In the genomic region with DNA sequence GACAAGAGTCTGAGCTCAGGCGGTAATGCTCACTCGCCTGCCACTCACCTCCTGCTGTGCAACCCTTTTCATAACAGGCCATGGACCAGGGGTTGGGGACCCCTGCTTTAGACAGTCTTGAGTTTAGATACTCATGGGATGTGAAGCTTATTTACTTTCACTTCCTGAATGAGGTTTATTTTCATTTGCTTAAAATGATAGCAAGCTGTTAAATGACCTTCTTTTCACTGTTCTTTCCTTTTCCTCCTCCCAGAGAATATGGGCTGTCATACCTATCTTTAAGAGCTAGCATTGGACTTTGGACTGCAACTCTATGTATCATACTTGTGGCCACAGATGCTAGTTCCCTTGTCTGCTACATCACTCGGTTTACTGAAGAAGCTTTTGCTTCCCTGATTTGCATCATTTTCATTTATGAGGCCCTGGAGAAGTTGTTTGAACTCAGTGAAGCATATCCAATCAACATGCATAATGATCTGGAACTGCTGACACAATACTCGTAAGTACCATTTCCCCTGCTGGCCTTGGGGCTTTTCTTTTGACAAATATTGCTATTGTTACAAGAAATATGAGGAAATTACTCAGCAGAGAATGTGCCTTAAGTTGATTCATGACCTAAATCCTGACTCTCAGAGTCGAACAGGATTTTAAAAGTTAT, we compare ENCODE assay signal across 9 cellular contexts.
DNase-seq lines count a peak whose midpoint lies in the region; ATAC-seq and TF ChIP-seq lines count a peak whose summit lies in the region.
"Had no signal": no experiment of that assay in that cellular context is flagged by ENCODE, and none has a peak within 500 bp of the region (broad histone marks: within the 10 kb centered on the region; RNA-seq: fewer than 3 reads in every experiment).

No MANE protein-coding gene starts in this region.

- peaks cover 19% of the 10 kb centered on the region for H3K9me3 Mint-ChIP-seq in WTC11
- H3K9me3 Mint-ChIP-seq: central memory CD8-positive, alpha-beta T cell had no signal

- DNase-seq in NCI-H524 (lab: John Stamatoyannopoulos, UW) (peak; percentile 26 to 78), fibroblast of mammary gland (ENCODE audit: low read depth) (peak; percentile 5), HUDEP-2 (lab: John Stamatoyannopoulos, UW; ENCODE audit: unreplicated experiment in 76 of 76) (no peak), WTC11 (ENCODE audit: low spot score) (no peak), NCI-H2171 treated with DMSO at 0.1 percent for 48 hours (lab: John Stamatoyannopoulos, UW) (no peak)

- ATAC-seq in GM18867 (IDR thresholded peaks at IDR 0.05; ENCODE audit: unreplicated experiment) (peak; percentile 88), HG03039 (IDR thresholded peaks at IDR 0.05; ENCODE audit: unreplicated experiment) (peak; percentile 84), WTC11 (no peak)

- no peaks in the 10 kb centered on the region for H4K20me1 ChIP-seq in BLaER1

- H3K27ac ChIP-seq in BLaER1 = no peak overlapping the region

- H3K27me3 Mint-ChIP-seq in WTC11 (ENCODE audit: low read depth) = no peaks in the 10 kb centered on the region
- H3K27me3 Mint-ChIP-seq: central memory CD8-positive, alpha-beta T cell had no signal

- H3K4me3 ChIP-seq in BLaER1 = no peak overlapping the region
- no peak overlapping the region for H3K4me3 ChIP-seq in fibroblast of mammary gland (ENCODE audit: control insufficient read depth, low read depth, low read length)

- H3K9ac ChIP-seq in BLaER1 = no peak overlapping the region

- H3K4me3 Mint-ChIP-seq in WTC11 = no peak overlapping the region
- H3K4me3 Mint-ChIP-seq: central memory CD8-positive, alpha-beta T cell had no signal

- H3K4me1 ChIP-seq in BLaER1 = peaks cover 9% of the 10 kb centered on the region

- H3K36me3 ChIP-seq in BLaER1 = no peaks in the 10 kb centered on the region

- TF ChIP-seq CTCF in fibroblast of mammary gland (conservative IDR thresholded peaks at IDR 0.05; ENCODE audit: control insufficient read depth, insufficient read depth, low read depth, low read length) = no peak
- no peak for TF ChIP-seq CTCF in WTC11 (IDR thresholded peaks at IDR 0.05)

- H3K4me1 Mint-ChIP-seq in WTC11 = peaks cover 4% of the 10 kb centered on the region; the same call in 1 of the 2 replicates
- H3K4me1 Mint-ChIP-seq: central memory CD8-positive, alpha-beta T cell had no signal

- no peaks in the 10 kb centered on the region for H3K27me3 ChIP-seq in BLaER1

- POLR2A ChIA-PET in WTC11 (lab: Charles Lee) = no interaction called here

- no peak overlapping the region for H3K27ac Mint-ChIP-seq in WTC11

- no peaks in the 10 kb centered on the region for H3K36me3 Mint-ChIP-seq in WTC11

- CTCF ChIA-PET in WTC11 (lab: Charles Lee) = no interaction called here

- no peaks in the 10 kb centered on the region for H3K9me3 ChIP-seq in BLaER1

- peak overlapping the region; percentile 40 for H3K4me2 ChIP-seq in BLaER1

TF ChIP-seq in WTC11, 78 proteins besides CTCF, POLR2A, EP300 and RAD21:
- TF ChIP-seq ZNF671 (CRISPR knock-in tag; IDR thresholded peaks at IDR 0.05) (no peak), ZBTB21 (CRISPR knock-in tag; IDR thresholded peaks at IDR 0.05; ENCODE audit: borderline replicate concordance) (no peak), ZNF512 (CRISPR knock-in tag; IDR thresholded peaks at IDR 0.05; ENCODE audit: borderline replicate concordance) (no peak), ATF1 (CRISPR knock-in tag; IDR thresholded peaks at IDR 0.05) (no peak), KAT7 (CRISPR knock-in tag; IDR thresholded peaks at IDR 0.05; ENCODE audit: borderline replicate concordance) (no peak), ELF4 (CRISPR knock-in tag; IDR thresholded peaks at IDR 0.05; ENCODE audit: low read depth) (no peak), E2F5 (CRISPR knock-in tag; IDR thresholded peaks at IDR 0.05) (no peak), SMAD4 (CRISPR knock-in tag; IDR thresholded peaks at IDR 0.05) (no peak), MXD4 (CRISPR knock-in tag; IDR thresholded peaks at IDR 0.05; ENCODE audit: borderline replicate concordance) (no peak), IRF1 (CRISPR knock-in tag; IDR thresholded peaks at IDR 0.05) (no peak), ESRRA (CRISPR knock-in tag; IDR thresholded peaks at IDR 0.05; ENCODE audit: borderline replicate concordance) (no peak)
- TF ChIP-seq, protein P1, sequence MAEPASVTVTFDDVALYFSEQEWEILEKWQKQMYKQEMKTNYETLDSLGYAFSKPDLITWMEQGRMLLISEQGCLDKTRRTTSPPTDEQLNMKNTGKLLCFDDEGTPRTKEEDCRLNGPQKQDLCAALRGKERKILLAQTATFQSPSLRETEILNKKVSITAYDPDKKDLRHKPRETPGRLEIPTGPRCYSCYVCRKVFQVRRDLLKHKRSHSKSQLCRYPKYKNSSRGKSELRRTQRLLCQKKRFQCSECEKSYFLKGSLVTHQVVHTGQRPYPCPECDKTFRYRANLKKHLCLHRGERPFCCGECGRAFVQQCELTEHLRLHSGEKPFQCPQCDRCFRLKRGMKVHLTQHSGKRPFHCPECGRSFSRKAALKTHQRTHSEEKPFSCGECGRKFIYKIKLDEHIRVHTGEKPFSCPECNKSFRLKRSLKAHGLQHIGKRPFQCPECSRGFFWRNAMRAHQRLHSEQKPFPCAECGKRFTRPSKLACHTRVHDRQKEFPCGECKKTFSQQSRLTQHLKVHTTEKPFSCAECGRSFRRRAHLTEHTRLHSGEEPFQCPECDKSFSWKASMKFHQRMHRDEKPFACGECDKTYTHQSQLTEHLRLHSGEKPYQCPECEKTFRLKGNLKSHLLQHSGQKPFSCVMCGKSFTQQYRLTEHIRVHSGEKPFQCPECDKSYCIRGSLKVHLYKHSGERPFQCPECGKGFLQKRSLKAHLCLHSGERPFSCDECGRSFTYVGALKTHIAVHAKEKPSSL (CRISPR knock-in tag; conservative IDR thresholded peaks at IDR 0.05) = no peak
- TF ChIP-seq, protein P2, sequence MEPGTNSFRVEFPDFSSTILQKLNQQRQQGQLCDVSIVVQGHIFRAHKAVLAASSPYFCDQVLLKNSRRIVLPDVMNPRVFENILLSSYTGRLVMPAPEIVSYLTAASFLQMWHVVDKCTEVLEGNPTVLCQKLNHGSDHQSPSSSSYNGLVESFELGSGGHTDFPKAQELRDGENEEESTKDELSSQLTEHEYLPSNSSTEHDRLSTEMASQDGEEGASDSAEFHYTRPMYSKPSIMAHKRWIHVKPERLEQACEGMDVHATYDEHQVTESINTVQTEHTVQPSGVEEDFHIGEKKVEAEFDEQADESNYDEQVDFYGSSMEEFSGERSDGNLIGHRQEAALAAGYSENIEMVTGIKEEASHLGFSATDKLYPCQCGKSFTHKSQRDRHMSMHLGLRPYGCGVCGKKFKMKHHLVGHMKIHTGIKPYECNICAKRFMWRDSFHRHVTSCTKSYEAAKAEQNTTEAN (CRISPR knock-in tag; IDR thresholded peaks at IDR 0.05) = no peak

Comparison
In these comparisons a context has a peak if more than half of its experiments do, and no peak if none do; other contexts are left out.
1. DNase-seq: peak in NCI-H524 (2 of 2) and fibroblast of mammary gland (single experiment); none in HUDEP-2 (0 of 76), WTC11 (single experiment) and NCI-H2171 treated with DMSO at 0.1 percent for 48 hours (single experiment).